ENCODE assay signal across 15 cellular contexts in the genomic region with DNA sequence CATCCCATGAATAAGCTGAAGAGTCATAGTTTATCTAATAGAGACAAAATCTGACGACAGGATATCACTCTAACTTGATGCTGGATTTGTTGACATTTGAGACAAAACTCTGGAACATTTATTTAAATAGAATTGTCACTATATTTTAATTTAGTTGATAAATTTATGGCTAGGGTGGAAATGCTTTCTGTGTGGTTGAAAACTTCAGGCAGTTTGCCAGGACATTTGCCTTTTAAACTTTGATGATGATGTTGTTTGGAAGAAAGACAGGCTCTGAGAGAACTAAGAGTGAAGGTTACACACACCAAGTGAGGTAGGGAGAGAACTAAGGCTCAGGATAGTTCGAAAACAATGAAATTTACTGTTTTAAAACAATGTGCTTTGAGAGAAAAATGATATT.
DNase-seq lines count a peak whose midpoint lies in the region; FAIRE-seq and TF ChIP-seq lines count a peak whose summit lies in the region.
"Had no signal": no experiment of that assay in that cellular context is flagged by ENCODE, and none has a peak within 500 bp of the region (broad histone marks: within the 10 kb centered on the region; RNA-seq: fewer than 3 reads in every experiment).

No MANE protein-coding gene starts in this region.

- peak overlapping the region; percentile 62 for H3K27ac Mint-ChIP-seq in activated naive CD4-positive, alpha-beta T cell treated with anti-CD3 and anti-CD28 coated beads for 36 hours
- H3K27ac Mint-ChIP-seq: stimulated activated naive CD8-positive, alpha-beta T cell treated with anti-CD3 and anti-CD28 coated beads, Interleukin-15, amount 100 ng/mL, for 72 hours had no signal

- H4K20me1 ChIP-seq in endothelial cell of umbilical vein (replicated peaks; ENCODE audit: control insufficient read depth, extremely low read depth, insufficient read depth, low read length): no peaks in the 10 kb centered on the region

- H3K36me3 Mint-ChIP-seq in activated naive CD4-positive, alpha-beta T cell treated with anti-CD3 and anti-CD28 coated beads for 36 hours (ENCODE audit: low read depth): no peaks in the 10 kb centered on the region

- H3K4me2 ChIP-seq in endothelial cell of umbilical vein (ENCODE audit: insufficient read depth, low read length): peak overlapping the region; percentile 17

- DNase-seq in activated naive CD4-positive, alpha-beta T cell treated with anti-CD3 and anti-CD28 coated beads for 36 hours: no peak
- no peak for DNase-seq in activated naive CD4-positive, alpha-beta T cell (lab: John Stamatoyannopoulos, UW)
- DNase-seq in endothelial cell of umbilical vein (ENCODE audit: low read depth, low spot score) (peak; percentile 41), myocyte (ENCODE audit: low read depth) (peak; percentile 39), uterus (no peak), testis (no peak), NCI-H510A treated with DMSO at 0.1 percent for 48 hours (lab: John Stamatoyannopoulos, UW) (no peak), pons (ENCODE audit: low spot score) (no peak)
- DNase-seq: body of pancreas; effector CD4-positive, alpha-beta T cell; NCI-H1694 treated with DMSO at 0.1 percent for 48 hours; NCI-H526 treated with DMSO at 0.1 percent for 48 hours; stimulated activated naive CD8-positive, alpha-beta T cell treated with anti-CD3 and anti-CD28 coated beads, Interleukin-15, amount 100 ng/mL, for 72 hours; WERI-Rb-1 had no signal

- H3K79me2 ChIP-seq in endothelial cell of umbilical vein (ENCODE audit: control insufficient read depth, insufficient read depth, low read length): no peaks in the 10 kb centered on the region

- dilution Hi-C loops in endothelial cell of umbilical vein (cut with MboI; ENCODE audit: extremely low pct_ligation_motif_present, low sequenced_read_pairs): no loop called here

- no peaks in the 10 kb centered on the region for H3K9me3 Mint-ChIP-seq in activated naive CD4-positive, alpha-beta T cell treated with anti-CD3 and anti-CD28 coated beads for 36 hours
- H3K9me3 Mint-ChIP-seq: stimulated activated naive CD8-positive, alpha-beta T cell treated with anti-CD3 and anti-CD28 coated beads, Interleukin-15, amount 100 ng/mL, for 72 hours had no signal

- H3K27me3 ChIP-seq in endothelial cell of umbilical vein (ENCODE audit: control insufficient read depth in 2 of 2, insufficient read depth in 2 of 2, low read length in 2 of 2) (no peaks in the 10 kb centered on the region), uterus (no peaks in the 10 kb centered on the region), testis (no peaks in the 10 kb centered on the region)
- H3K27me3 ChIP-seq: body of pancreas had no signal

- no peak overlapping the region for H3K4me3 ChIP-seq in endothelial cell of umbilical vein (replicated peaks in 1 of 3; ENCODE audit: insufficient read depth in 1 of 3, low read depth in 1 of 3, low read length in 3 of 3)
- H3K4me3 ChIP-seq in uterus: no peak overlapping the region
- H3K4me3 ChIP-seq in testis: no peak overlapping the region
- H3K4me3 ChIP-seq: body of pancreas had no signal

- no peaks in the 10 kb centered on the region for H3K9me3 ChIP-seq in endothelial cell of umbilical vein (replicated peaks; ENCODE audit: control insufficient read depth, insufficient read depth, low read length)
- H3K9me3 ChIP-seq in uterus: no peaks in the 10 kb centered on the region
- H3K9me3 ChIP-seq in testis: no peaks in the 10 kb centered on the region
- H3K9me3 ChIP-seq: body of pancreas had no signal

- H2AFZ ChIP-seq in endothelial cell of umbilical vein (ENCODE audit: low read depth, low read length): peak overlapping the region; percentile 13

- TF ChIP-seq POLR2A in endothelial cell of umbilical vein (IDR thresholded peaks at IDR 0.05; ENCODE audit: low read depth, low read length) (no peak), uterus (IDR thresholded peaks at IDR 0.05) (no peak), testis (IDR thresholded peaks at IDR 0.05) (no peak)

- no peaks in the 10 kb centered on the region for H3K36me3 ChIP-seq in endothelial cell of umbilical vein (ENCODE audit: control insufficient read depth in 2 of 2, extremely low read depth in 1 of 2, insufficient read depth in 2 of 2, low read length in 2 of 2)
- H3K36me3 ChIP-seq in uterus: no peaks in the 10 kb centered on the region
- H3K36me3 ChIP-seq in testis (ENCODE audit: low read depth, missing control alignments): no peaks in the 10 kb centered on the region
- H3K36me3 ChIP-seq: WERI-Rb-1 had no signal

- 60 to 72% methylated on average over 2 of the region's 2 CpGs for WGBS in testis, 2 donors

- POLR2A ChIA-PET in endothelial cell of umbilical vein (lab: Charles Lee): no interaction called here

- TSS peak; percentile 99 for BruUV-seq in endothelial cell of umbilical vein (replicated peaks; lab: Mats Ljungman, UMichigan)

- H3K4me1 ChIP-seq in endothelial cell of umbilical vein (ENCODE audit: control insufficient read depth, extremely low read depth, insufficient read depth, low read length): peaks cover 13% of the 10 kb centered on the region
- peaks cover 0 to 8% of the 10 kb centered on the region in 2 donors for H3K4me1 ChIP-seq in uterus
- H3K4me1 ChIP-seq in testis: no peaks in the 10 kb centered on the region

- H3K27me3 Mint-ChIP-seq in activated naive CD4-positive, alpha-beta T cell treated with anti-CD3 and anti-CD28 coated beads for 36 hours (ENCODE audit: low read depth): no peaks in the 10 kb centered on the region
- H3K27me3 Mint-ChIP-seq: stimulated activated naive CD8-positive, alpha-beta T cell treated with anti-CD3 and anti-CD28 coated beads, Interleukin-15, amount 100 ng/mL, for 72 hours had no signal

- CTCF ChIA-PET in activated naive CD4-positive, alpha-beta T cell treated with anti-CD3 and anti-CD28 coated beads for 36 hours (lab: Charles Lee): no interaction called here
- CTCF ChIA-PET in endothelial cell of umbilical vein (lab: Charles Lee): interaction anchor here (0.7 to 1.4 kb wide), 2 partner anchors 12 to 14 kb away, joined by 3 to 4 read pairs; no protein-coding TSS in a partner anchor

- FAIRE-seq in endothelial cell of umbilical vein (lab: Jason Lieb, UNC): no peak

- TF ChIP-seq CTCF in endothelial cell of umbilical vein (IDR thresholded peaks at IDR 0.05; ENCODE audit: extremely low read depth in 1 of 2, insufficient read depth in 1 of 2, low read depth in 1 of 2, low read length in 2 of 2) (no peak), uterus (IDR thresholded peaks at IDR 0.05) (no peak), testis (IDR thresholded peaks at IDR 0.05) (no peak)

- H3K4me1 Mint-ChIP-seq in activated naive CD4-positive, alpha-beta T cell treated with anti-CD3 and anti-CD28 coated beads for 36 hours (ENCODE audit: low read depth): peaks cover 16% of the 10 kb centered on the region

- no peak overlapping the region for H3K9ac ChIP-seq in endothelial cell of umbilical vein (replicated peaks; ENCODE audit: extremely low read depth, insufficient read depth, low read length)

- intact Hi-C loops in activated naive CD4-positive, alpha-beta T cell treated with anti-CD3 and anti-CD28 coated beads for 36 hours (cut with micrococcal nuclease): loop anchor here (1.0 to 5.0 kb wide), 5 partner anchors 149 to 969 kb away; partner anchors contain the start of genes HSF2, SERINC1 and TBC1D32
- intact Hi-C loops in endothelial cell of umbilical vein (cut with micrococcal nuclease): no loop called here
- intact Hi-C loops in uterus (cut with DNase I; ENCODE audit: low total_unique reads): no loop called here
- intact Hi-C loops in testis (cut with DNase I; ENCODE audit: low total_unique reads): no loop called here

- no peak overlapping the region for H3K4me3 Mint-ChIP-seq in activated naive CD4-positive, alpha-beta T cell treated with anti-CD3 and anti-CD28 coated beads for 36 hours
- H3K4me3 Mint-ChIP-seq: stimulated activated naive CD8-positive, alpha-beta T cell treated with anti-CD3 and anti-CD28 coated beads, Interleukin-15, amount 100 ng/mL, for 72 hours had no signal

- H3K9me1 ChIP-seq in endothelial cell of umbilical vein (replicated peaks; ENCODE audit: control insufficient read depth, extremely low read depth, insufficient read depth, low read length): no peaks in the 10 kb centered on the region

- H3K27ac ChIP-seq in endothelial cell of umbilical vein (ENCODE audit: insufficient read depth, low read depth, low read length) (no peak overlapping the region), uterus (peak overlapping the region; percentile 56 to 75), testis (no peak overlapping the region)
- H3K27ac ChIP-seq: 22Rv1, WERI-Rb-1 had no signal

TF ChIP-seq in endothelial cell of umbilical vein, 7 proteins besides CTCF, POLR2A, EP300 and RAD21:
- TF ChIP-seq JUN (IDR thresholded peaks at IDR 0.05; ENCODE audit: borderline replicate concordance, insufficient read depth, insufficient read length, low read depth): no peak
- no peak for TF ChIP-seq POLR2AphosphoS5 (IDR thresholded peaks at IDR 0.05; ENCODE audit: insufficient read depth, low read depth, low read length)
- TF ChIP-seq GATA2 (IDR thresholded peaks at IDR 0.05; ENCODE audit: insufficient read depth, insufficient read length, low read depth, low read length): no peak
- TF ChIP-seq, protein P1, sequence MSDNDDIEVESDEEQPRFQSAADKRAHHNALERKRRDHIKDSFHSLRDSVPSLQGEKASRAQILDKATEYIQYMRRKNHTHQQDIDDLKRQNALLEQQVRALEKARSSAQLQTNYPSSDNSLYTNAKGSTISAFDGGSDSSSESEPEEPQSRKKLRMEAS (IDR thresholded peaks at IDR 0.05; ENCODE audit: insufficient read depth, insufficient read length): no peak
- TF ChIP-seq MYC (IDR thresholded peaks at IDR 0.05; ENCODE audit: low read depth, low read length): no peak

Comparison
In these comparisons a context has a peak if more than half of its experiments do, and no peak if none do; other contexts are left out.
1. DNase-seq: peak in endothelial cell of umbilical vein (single experiment) and myocyte (single experiment); none in activated naive CD4-positive, alpha-beta T cell treated with anti-CD3 and anti-CD28 coated beads for 36 hours (single experiment), activated naive CD4-positive, alpha-beta T cell (0 of 4), uterus (0 of 2), testis (single experiment), NCI-H510A treated with DMSO at 0.1 percent for 48 hours (single experiment) and pons (single experiment).
2. H3K27ac ChIP-seq: peak in uterus (2 of 2); none in endothelial cell of umbilical vein (single experiment) and testis (0 of 2).